ENCODE assay signal across 8 cellular contexts in genomic region chr10:89373916-89374711, GRCh38. TPM values are rescaled to one million over a fixed set of nuclear protein-coding genes. Genes with fewer than 3 reads are reported as not detected.
DNase-seq lines count a peak whose midpoint lies in the region; ATAC-seq lines count a peak whose summit lies in the region.

No MANE protein-coding gene starts in this region.

- H3K9ac ChIP-seq in adipocyte (ENCODE audit: low read length), result peak overlapping the region; percentile 59

- intact Hi-C loops in Right ventricle myocardium superior (cut with DNase I) (no loop called here), sciatic nerve (cut with DNase I) (no loop called here)

- DNase-seq in ELR (ENCODE audit: low read depth) (peak; percentile 69), adipocyte (ENCODE audit: low read depth) (peak; percentile 92), Right ventricle myocardium superior (peak; percentile 79), sciatic nerve (ENCODE audit: low spot score) (peak; percentile 88), iPS-NIHi11 (ENCODE audit: low spot score) (no peak), NCI-H146 (lab: John Stamatoyannopoulos, UW) (no peak), NCI-H1436 (lab: John Stamatoyannopoulos, UW) (no peak)

- H3K36me3 ChIP-seq in adipocyte (ENCODE audit: control insufficient read depth, insufficient read depth, low read length, severe bottlenecking), result no peaks in the 10 kb centered on the region

- peak; percentile 96 for ATAC-seq in Right ventricle myocardium superior (ENCODE audit: poor library complexity)
- ATAC-seq in sciatic nerve, result peak; percentile 98
- no peak for ATAC-seq in GM18520 (IDR thresholded peaks at IDR 0.05; ENCODE audit: unreplicated experiment)

- H3K27me3 ChIP-seq in adipocyte (replicated peaks; ENCODE audit: control insufficient read depth, insufficient read depth, low read length), result no peaks in the 10 kb centered on the region

- peak overlapping the region; percentile 52 for H3K4me3 ChIP-seq in adipocyte (ENCODE audit: low read length)

- H3K4me1 ChIP-seq in adipocyte (ENCODE audit: control insufficient read depth, insufficient read depth, low read length), result peaks cover 22% of the 10 kb centered on the region

- H3K9me3 ChIP-seq in adipocyte (ENCODE audit: control insufficient read depth, low read length), result no peaks in the 10 kb centered on the region

RNA-seq across cellular contexts. Expression of gene IFIT1B, which starts 3.7 kb away (rescaled TPM):
- not detected for total RNA-seq in Right ventricle myocardium superior
- 6.3 TPM for total RNA-seq in sciatic nerve

RNA-seq across cellular contexts. Expression of gene IFIT1, which starts 18.3 kb away (rescaled TPM):
- 28.1 TPM for total RNA-seq in Right ventricle myocardium superior
- total RNA-seq in sciatic nerve, result 21.0 TPM

RNA-seq across cellular contexts. Expression of gene IFIT5, which starts 40.3 kb away (rescaled TPM):
- total RNA-seq in Right ventricle myocardium superior (7.1 TPM), sciatic nerve (17.4 TPM)

RNA-seq across cellular contexts. Expression of gene IFIT3, which starts 46.3 kb away (rescaled TPM):
- total RNA-seq in Right ventricle myocardium superior (5.9 TPM), sciatic nerve (25.5 TPM)

Comparison
In these comparisons a context has a peak if more than half of its experiments do, and no peak if none do; other contexts are left out.
1. DNase-seq: peak in ELR (single experiment), adipocyte (single experiment), Right ventricle myocardium superior (single experiment) and sciatic nerve (single experiment); none in iPS-NIHi11 (single experiment), NCI-H146 (single experiment) and NCI-H1436 (single experiment).